In the genomic region with DNA sequence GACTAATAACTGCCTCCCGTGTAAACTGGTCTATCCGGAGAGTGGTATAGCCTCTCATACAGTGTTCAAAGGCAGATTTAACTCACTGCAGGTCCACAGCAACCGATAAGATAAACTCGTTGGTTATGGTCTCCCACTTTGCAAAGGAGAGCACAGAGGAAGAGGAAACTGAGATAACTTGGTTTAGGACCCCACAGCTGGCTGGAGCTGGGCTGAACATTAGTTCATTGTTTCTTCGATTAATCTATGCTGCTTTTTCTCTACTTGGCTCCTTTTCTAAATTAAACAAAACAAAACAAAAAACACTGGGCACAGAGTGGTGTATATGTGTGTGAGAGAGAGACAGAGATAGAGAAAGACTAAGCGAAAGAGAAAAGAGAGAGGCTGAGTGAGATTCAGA, we compare ENCODE assay signal across 15 cellular contexts.
"Had no signal": no experiment of that assay in that cellular context is flagged by ENCODE, and none has a peak within 500 bp of the region (broad histone marks: within the 10 kb centered on the region; RNA-seq: fewer than 3 reads in every experiment).

No MANE protein-coding gene starts in this region.

- H3K27ac ChIP-seq: heart left ventricle, spleen, stomach, thyroid gland, VCaP had no signal

- H3K9me3 ChIP-seq: heart left ventricle, spleen, stomach, thyroid gland had no signal

- H3K36me3 ChIP-seq: heart left ventricle, spleen, stomach, thyroid gland had no signal

- DNase-seq: activated CD4-positive, alpha-beta memory T cell treated with anti-CD3 and anti-CD28 coated beads, Interleukin-2, amount 10 ng/mL, durations not matched to agents 7 days and 5 days; activated CD4-positive, alpha-beta T cell treated with anti-CD3 and anti-CD28 coated beads for 36 hours; activated T-cell treated with anti-CD3 and anti-CD28 coated beads, Interleukin-2, amount 50 U/mL, for 24 hours; cortex of kidney; effector memory CD4-positive, alpha-beta T cell; heart left ventricle; naive thymus-derived CD8-positive, alpha-beta T cell; spleen; stomach; thyroid gland had no signal

- H3K27me3 ChIP-seq: heart left ventricle, stomach, thyroid gland had no signal

- H3K4me3 ChIP-seq: heart left ventricle, spleen, stomach, thyroid gland had no signal

- H3K36me3 Mint-ChIP-seq: activated naive CD4-positive, alpha-beta T cell treated with anti-CD3 and anti-CD28 coated beads, Interleukin-2, amount 50 U/mL, for 72 hours; naive thymus-derived CD8-positive, alpha-beta T cell had no signal

- H3K4me3 Mint-ChIP-seq: activated CD4-positive, alpha-beta memory T cell treated with anti-CD3 and anti-CD28 coated beads, Interleukin-2, amount 10 ng/mL, durations not matched to agents 7 days and 5 days; activated CD4-positive, alpha-beta T cell treated with anti-CD3 and anti-CD28 coated beads for 36 hours; activated T-cell treated with anti-CD3 and anti-CD28 coated beads, Interleukin-2, amount 50 U/mL, for 24 hours; central memory CD8-positive, alpha-beta T cell; naive thymus-derived CD8-positive, alpha-beta T cell; T-helper 1 cell treated with Interleukin-12 subunit alpha and Interleukin-12 subunit beta and Interleukin-4 antibody, amounts not matched to agents 30 μg/mL and 1 μg/mL, for 36 hours had no signal

- H3K9me3 Mint-ChIP-seq: activated CD4-positive, alpha-beta memory T cell treated with anti-CD3 and anti-CD28 coated beads, Interleukin-2, amount 10 ng/mL, durations not matched to agents 7 days and 5 days; activated T-cell treated with anti-CD3 and anti-CD28 coated beads, Interleukin-2, amount 50 U/mL, for 24 hours; central memory CD8-positive, alpha-beta T cell; naive thymus-derived CD8-positive, alpha-beta T cell; T-helper 1 cell treated with Interleukin-12 subunit alpha and Interleukin-12 subunit beta and Interleukin-4 antibody, amounts not matched to agents 30 μg/mL and 1 μg/mL, for 36 hours had no signal

- H3K27ac Mint-ChIP-seq: activated CD4-positive, alpha-beta memory T cell treated with anti-CD3 and anti-CD28 coated beads, Interleukin-2, amount 10 ng/mL, durations not matched to agents 7 days and 5 days; activated CD4-positive, alpha-beta T cell treated with anti-CD3 and anti-CD28 coated beads for 36 hours; activated naive CD4-positive, alpha-beta T cell treated with anti-CD3 and anti-CD28 coated beads, Interleukin-2, amount 50 U/mL, for 72 hours; activated T-cell treated with anti-CD3 and anti-CD28 coated beads, Interleukin-2, amount 50 U/mL, for 24 hours; naive thymus-derived CD8-positive, alpha-beta T cell; T-helper 1 cell treated with Interleukin-12 subunit alpha and Interleukin-12 subunit beta and Interleukin-4 antibody, amounts not matched to agents 30 μg/mL and 1 μg/mL, for 36 hours had no signal

- ATAC-seq: activated CD4-positive, alpha-beta T cell treated with anti-CD3 and anti-CD28 coated beads for 36 hours; activated naive CD4-positive, alpha-beta T cell treated with anti-CD3 and anti-CD28 coated beads, Interleukin-2, amount 50 U/mL, for 72 hours; heart left ventricle; naive thymus-derived CD8-positive, alpha-beta T cell; sciatic nerve had no signal
